In genomic region chr5:143826909-143827514, GRCh38 we compare ENCODE assay signal across 10 cellular contexts. TPM values are rescaled to one million over a fixed set of nuclear protein-coding genes. Genes with fewer than 3 reads are reported as not detected.
DNase-seq lines count a peak whose midpoint lies in the region; ATAC-seq and TF ChIP-seq lines count a peak whose summit lies in the region.
"Had no signal": no experiment of that assay in that cellular context is flagged by ENCODE, and none has a peak within 500 bp of the region (broad histone marks: within the 10 kb centered on the region; RNA-seq: fewer than 3 reads in every experiment).

No MANE protein-coding gene starts in this region.

- peak; percentile 66 for DNase-seq in activated CD8-positive, alpha-beta memory T cell treated with anti-CD3 and anti-CD28 coated beads, Interleukin-2, amount 10 ng/mL, durations not matched to agents 7 days and 5 days
- no peak for DNase-seq in activated CD8-positive, alpha-beta memory T cell treated with anti-CD3 and anti-CD28 coated beads for 24 hours
- DNase-seq in NCI-H2171 (lab: John Stamatoyannopoulos, UW) (peak; percentile 28), fibroblast of lung (ENCODE audit: low read depth in 2 of 2) (peak; percentile 23 to 37), 8988T (no peak), KG1 (lab: John Stamatoyannopoulos, UW) (no peak), GF-D8 (lab: John Stamatoyannopoulos, UW) (no peak)

- H4K20me1 ChIP-seq in fibroblast of lung (ENCODE audit: control insufficient read depth, extremely low read depth, insufficient read depth, low read length), result no peaks in the 10 kb centered on the region
- H4K20me1 ChIP-seq: BLaER1 had no signal

- peaks cover 21% of the 10 kb centered on the region for H3K4me1 Mint-ChIP-seq in activated CD8-positive, alpha-beta memory T cell treated with anti-CD3 and anti-CD28 coated beads, Interleukin-2, amount 10 ng/mL, durations not matched to agents 7 days and 5 days

- no peaks in the 10 kb centered on the region for H3K9me3 Mint-ChIP-seq in activated CD8-positive, alpha-beta memory T cell treated with anti-CD3 and anti-CD28 coated beads, Interleukin-2, amount 10 ng/mL, durations not matched to agents 7 days and 5 days (ENCODE audit: low read depth)

- H3K27ac Mint-ChIP-seq in activated CD8-positive, alpha-beta memory T cell treated with anti-CD3 and anti-CD28 coated beads, Interleukin-2, amount 10 ng/mL, durations not matched to agents 7 days and 5 days, result peak overlapping the region; percentile 21

- H3K4me3 Mint-ChIP-seq in activated CD8-positive, alpha-beta memory T cell treated with anti-CD3 and anti-CD28 coated beads, Interleukin-2, amount 10 ng/mL, durations not matched to agents 7 days and 5 days, result no peak overlapping the region

- H3K36me3 Mint-ChIP-seq in activated CD8-positive, alpha-beta memory T cell treated with anti-CD3 and anti-CD28 coated beads, Interleukin-2, amount 10 ng/mL, durations not matched to agents 7 days and 5 days, result peaks cover 2% of the 10 kb centered on the region

- CTCF ChIA-PET in activated CD8-positive, alpha-beta memory T cell treated with anti-CD3 and anti-CD28 coated beads, Interleukin-2, amount 10 ng/mL, durations not matched to agents 7 days and 5 days (lab: Charles Lee), result interaction anchor here (1.1 to 1.9 kb wide), 8 partner anchors 15 to 905 kb away, joined by 3 to 10 read pairs (median 3); partner anchors contain the start of genes HMHB1 and NR3C1

- H3K27me3 Mint-ChIP-seq in activated CD8-positive, alpha-beta memory T cell treated with anti-CD3 and anti-CD28 coated beads, Interleukin-2, amount 10 ng/mL, durations not matched to agents 7 days and 5 days, result no peaks in the 10 kb centered on the region

- no peak overlapping the region for H3K9ac ChIP-seq in fibroblast of lung (ENCODE audit: insufficient read depth, low read length)
- H3K9ac ChIP-seq: BLaER1 had no signal

- H3K4me1 ChIP-seq in fibroblast of lung (ENCODE audit: control insufficient read depth, extremely low read depth, insufficient read depth, low read length), result no peaks in the 10 kb centered on the region

- TF ChIP-seq CTCF in fibroblast of lung (conservative IDR thresholded peaks at IDR 0.05 in 1 of 2, IDR thresholded peaks at IDR 0.05 in 1 of 2; ENCODE audit: low read depth in 1 of 2, low read length in 2 of 2), result no peak

- no peak overlapping the region for H3K27ac ChIP-seq in fibroblast of lung (ENCODE audit: insufficient read depth, low read length)
- H3K27ac ChIP-seq: BLaER1 had no signal

- no peak overlapping the region for H3K4me3 ChIP-seq in fibroblast of lung (replicated peaks in 1 of 4; ENCODE audit: control extremely low read depth in 1 of 4, insufficient read depth in 1 of 4, low read depth in 3 of 4, low read length in 4 of 4)
- H3K4me3 ChIP-seq: BLaER1 had no signal

- no peaks in the 10 kb centered on the region for H3K36me3 ChIP-seq in fibroblast of lung (ENCODE audit: control insufficient read depth, insufficient read depth, low read length)
- H3K36me3 ChIP-seq: BLaER1 had no signal

- no peak overlapping the region for H2AFZ ChIP-seq in fibroblast of lung (ENCODE audit: low read length)

- H3K79me2 ChIP-seq in fibroblast of lung (ENCODE audit: control insufficient read depth, insufficient read depth, low read length), result no peaks in the 10 kb centered on the region

- no peaks in the 10 kb centered on the region for H3K27me3 ChIP-seq in fibroblast of lung (ENCODE audit: control insufficient read depth, insufficient read depth, low read length)
- H3K27me3 ChIP-seq: BLaER1 had no signal

- H3K9me3 ChIP-seq in fibroblast of lung (ENCODE audit: control insufficient read depth, insufficient read depth, low read depth, low read length), result no peaks in the 10 kb centered on the region
- H3K9me3 ChIP-seq: BLaER1 had no signal

- peak; percentile 70 for ATAC-seq in activated CD8-positive, alpha-beta memory T cell treated with anti-CD3 and anti-CD28 coated beads, Interleukin-2, amount 10 ng/mL, durations not matched to agents 7 days and 5 days
- peak; percentile 96 for ATAC-seq in HG02870 (IDR thresholded peaks at IDR 0.05; ENCODE audit: unreplicated experiment)

- H3K4me2 ChIP-seq in fibroblast of lung (ENCODE audit: extremely low read depth, insufficient read depth, low read length), result no peak overlapping the region
- H3K4me2 ChIP-seq: BLaER1 had no signal

RNA-seq across cellular contexts. Expression of gene HMHB1, which starts 15.1 kb away (rescaled TPM):
- 1 to 10 TPM in 1 of 2 experiments, not detected in 1; 1.2 TPM for total RNA-seq in activated CD8-positive, alpha-beta memory T cell treated with anti-CD3 and anti-CD28 coated beads, Interleukin-2, amount 10 ng/mL, durations not matched to agents 7 days and 5 days
- not detected in 2 replicates for total RNA-seq in fibroblast of lung
- polyA plus RNA-seq in fibroblast of lung, result not detected in 2 replicates
- not detected in 2 replicates for polyA plus RNA-seq in fibroblast of lung (2012)
- not detected in 2 replicates for polyA minus RNA-seq in fibroblast of lung (ENCODE audit: low replicate concordance)
- total RNA-seq: T-helper 1 cell treated with Interleukin-12 subunit alpha and Interleukin-12 subunit beta and Interleukin-4 antibody, amounts not matched to agents 30 ng/mL and 1 ng/mL, for 36 hours had no signal

Comparison
In these comparisons a context has a peak if more than half of its experiments do, and no peak if none do; other contexts are left out.
1. DNase-seq: peak in activated CD8-positive, alpha-beta memory T cell treated with anti-CD3 and anti-CD28 coated beads, Interleukin-2, amount 10 ng/mL, durations not matched to agents 7 days and 5 days (single experiment), NCI-H2171 (single experiment) and fibroblast of lung (2 of 2); none in activated CD8-positive, alpha-beta memory T cell treated with anti-CD3 and anti-CD28 coated beads for 24 hours (single experiment), 8988T (single experiment), KG1 (single experiment) and GF-D8 (single experiment).